Comparison of ENCODE assay signal across 17 cellular contexts in genomic region chr13:30292325-30292724, GRCh38. TPM values are rescaled to one million over a fixed set of nuclear protein-coding genes. Genes with fewer than 3 reads are reported as not detected.
DNase-seq lines count a peak whose midpoint lies in the region; ATAC-seq, FAIRE-seq and TF ChIP-seq lines count a peak whose summit lies in the region.
"Had no signal": no experiment of that assay in that cellular context is flagged by ENCODE, and none has a peak within 500 bp of the region (broad histone marks: within the 10 kb centered on the region; RNA-seq: fewer than 3 reads in every experiment).

No MANE protein-coding gene starts in this region.

- H3K4me1 Mint-ChIP-seq in osteocyte (ENCODE audit: unreplicated experiment), result peaks cover 11% of the 10 kb centered on the region

- H3K27ac Mint-ChIP-seq in osteocyte (ENCODE audit: unreplicated experiment), result no peak overlapping the region

- DNase-seq in NCI-H1436 (lab: John Stamatoyannopoulos, UW) (peak; percentile 2), NCI-H1436 treated with DMSO at 0.1 percent for 48 hours (lab: John Stamatoyannopoulos, UW) (no peak), GM18507 (ENCODE audit: extremely low spot score, insufficient read length, low read depth) (no peak), NCI-H69 (lab: John Stamatoyannopoulos, UW) (peak; percentile 57), iPS-NIHi11 (ENCODE audit: low spot score) (peak; percentile 9), osteocyte (ENCODE audit: extremely low spot score, unreplicated experiment) (no peak), GM12892 (ENCODE audit: insufficient read length) (no peak)
- DNase-seq: C1 segment of cervical spinal cord, DMS153, NCI-H1092, NCI-H1694 treated with DMSO at 0.1 percent for 48 hours, NCI-H226, SK-N-SH had no signal

- peak; percentile 52 for FAIRE-seq in GM18507 (lab: Jason Lieb, UNC)
- FAIRE-seq in GM12892 (lab: Jason Lieb, UNC), result no peak
- FAIRE-seq: GM19239, HTR-8/SVneo had no signal

- ATAC-seq in HG03280 (IDR thresholded peaks at IDR 0.05; ENCODE audit: unreplicated experiment), result no peak
- ATAC-seq: Right ventricle myocardium inferior had no signal

- H3K36me3 Mint-ChIP-seq in osteocyte (ENCODE audit: unreplicated experiment), result peaks cover 3% of the 10 kb centered on the region

- no peak for TF ChIP-seq CTCF in osteocyte (IDR thresholded peaks at IDR 0.05)

- no peaks in the 10 kb centered on the region for H3K27me3 Mint-ChIP-seq in osteocyte (ENCODE audit: unreplicated experiment)

- no peak overlapping the region for H3K4me3 Mint-ChIP-seq in osteocyte (ENCODE audit: unreplicated experiment)

- H3K9me3 Mint-ChIP-seq in osteocyte (ENCODE audit: unreplicated experiment), result no peaks in the 10 kb centered on the region

- TF ChIP-seq POLR2A in GM12892 (IDR thresholded peaks at IDR 0.05; ENCODE audit: low read depth, low read length), result no peak

RNA-seq across cellular contexts. Expression of gene KATNAL1, which starts 15.0 kb away (rescaled TPM):
- 29.3 and 30.0 TPM in 2 replicates for total RNA-seq in osteocyte
- 11.2 TPM for polyA plus RNA-seq in GM12892 (2012; ENCODE audit: missing spikeins)

Comparison
In these comparisons a context has a peak if more than half of its experiments do, and no peak if none do; other contexts are left out.
1. DNase-seq: peak in NCI-H1436 (single experiment), NCI-H69 (single experiment) and iPS-NIHi11 (single experiment); none in NCI-H1436 treated with DMSO at 0.1 percent for 48 hours (single experiment), GM18507 (single experiment), osteocyte (single experiment) and GM12892 (single experiment).